In genomic region chr1:247210386-247211117, GRCh38 we compare ENCODE assay signal across 8 cellular contexts. TPM values are rescaled to one million over a fixed set of nuclear protein-coding genes. Genes with fewer than 3 reads are reported as not detected.
DNase-seq lines count a peak whose midpoint lies in the region; ATAC-seq and TF ChIP-seq lines count a peak whose summit lies in the region.

No MANE protein-coding gene starts in this region.

- peaks cover 26% of the 10 kb centered on the region for H3K36me3 Mint-ChIP-seq in activated naive CD4-positive, alpha-beta T cell treated with anti-CD3 and anti-CD28 coated beads, Interleukin-2, amount 50 U/mL, for 24 hours

- H3K4me3 ChIP-seq in GM08714 (ENCODE audit: low read length), result peak overlapping the region; percentile 84
- H3K4me3 ChIP-seq in SK-N-MC, result peak overlapping the region; percentile 87
- H3K4me3 ChIP-seq in thoracic aorta, result peak overlapping the region; percentile 95

- H3K9me3 Mint-ChIP-seq in activated naive CD4-positive, alpha-beta T cell treated with anti-CD3 and anti-CD28 coated beads, Interleukin-2, amount 50 U/mL, for 24 hours, result peaks cover 5% of the 10 kb centered on the region

- ATAC-seq in HG02588 (IDR thresholded peaks at IDR 0.05; ENCODE audit: unreplicated experiment) (peak; percentile 88), omental fat pad (ENCODE audit: low FRiP score) (peak; percentile 99), thoracic aorta (ENCODE audit: insufficient number of reproducible peaks, low FRiP score, low read depth) (peak; percentile 99)

- peaks cover 8% of the 10 kb centered on the region; the same call in 1 of the 2 replicates for H3K36me3 ChIP-seq in SK-N-MC (ENCODE audit: insufficient read depth, low read length)
- H3K36me3 ChIP-seq in thoracic aorta, result no peaks in the 10 kb centered on the region

- H3K9me3 ChIP-seq in SK-N-MC (ENCODE audit: low read depth, low read length) (0 out of 2 replicates have a peak, but pooled peaks cover 3% of the 10 kb centered on the region), thoracic aorta (no peaks in the 10 kb centered on the region)

- H3K27me3 ChIP-seq in thoracic aorta (replicated peaks; ENCODE audit: insufficient read depth), result no peaks in the 10 kb centered on the region

- TF ChIP-seq CTCF in omental fat pad (IDR thresholded peaks at IDR 0.05), result no peak
- TF ChIP-seq CTCF in thoracic aorta (IDR thresholded peaks at IDR 0.05), result no peak

- peak; percentile 100 for DNase-seq in NCI-H1048 (lab: John Stamatoyannopoulos, UW)
- peak; percentile 32 for DNase-seq in SK-N-MC (ENCODE audit: low read depth, low spot score)
- peak; percentile 94 for DNase-seq in glomerular visceral epithelial cell (ENCODE audit: extremely low spot score)
- DNase-seq in omental fat pad (ENCODE audit: low spot score), result peak; percentile 97
- DNase-seq in thoracic aorta (ENCODE audit: low spot score), result peak; percentile 94

- peak overlapping the region; percentile 93 for H3K27ac Mint-ChIP-seq in activated naive CD4-positive, alpha-beta T cell treated with anti-CD3 and anti-CD28 coated beads, Interleukin-2, amount 50 U/mL, for 24 hours

- peaks cover 16 to 25% of the 10 kb centered on the region in 2 donors for H3K4me1 ChIP-seq in thoracic aorta (ENCODE audit: control insufficient read depth in 1 of 2, low read depth in 2 of 2)

- H3K27me3 Mint-ChIP-seq in activated naive CD4-positive, alpha-beta T cell treated with anti-CD3 and anti-CD28 coated beads, Interleukin-2, amount 50 U/mL, for 24 hours, result no peaks in the 10 kb centered on the region

- H3K4me1 Mint-ChIP-seq in activated naive CD4-positive, alpha-beta T cell treated with anti-CD3 and anti-CD28 coated beads, Interleukin-2, amount 50 U/mL, for 24 hours, result peaks cover 71% of the 10 kb centered on the region

- peak overlapping the region; percentile 95 for H3K4me3 Mint-ChIP-seq in activated naive CD4-positive, alpha-beta T cell treated with anti-CD3 and anti-CD28 coated beads, Interleukin-2, amount 50 U/mL, for 24 hours

- H3K27ac ChIP-seq in SK-N-MC (no peak overlapping the region), thoracic aorta (peak overlapping the region; percentile 80 to 86)

- peak overlapping the region; percentile 73 for H3K9ac ChIP-seq in SK-N-MC (ENCODE audit: insufficient read length)

RNA-seq across cellular contexts. Expression of gene ZNF124, which starts 38.7 kb away (rescaled TPM):
- 10 to 100 TPM; 18.6 to 40.5 (median 24.0) TPM for total RNA-seq in omental fat pad
- 10 to 100 TPM; 19.9 to 28.9 TPM for total RNA-seq in thoracic aorta

RNA-seq across cellular contexts. Expression of gene VN1R5, which starts 45.3 kb away (rescaled TPM):
- total RNA-seq in omental fat pad (not detected), thoracic aorta (not detected)

Comparison
In these comparisons a context has a peak if more than half of its experiments do, and no peak if none do; other contexts are left out.
1. DNase-seq: peak in every context shown above with its lines; median percentile 100 in NCI-H1048; 97 in omental fat pad; 94 in glomerular visceral epithelial cell; 94 in thoracic aorta; 32 in SK-N-MC.